Comparison of ENCODE assay signal across 20 cellular contexts in the genomic region with DNA sequence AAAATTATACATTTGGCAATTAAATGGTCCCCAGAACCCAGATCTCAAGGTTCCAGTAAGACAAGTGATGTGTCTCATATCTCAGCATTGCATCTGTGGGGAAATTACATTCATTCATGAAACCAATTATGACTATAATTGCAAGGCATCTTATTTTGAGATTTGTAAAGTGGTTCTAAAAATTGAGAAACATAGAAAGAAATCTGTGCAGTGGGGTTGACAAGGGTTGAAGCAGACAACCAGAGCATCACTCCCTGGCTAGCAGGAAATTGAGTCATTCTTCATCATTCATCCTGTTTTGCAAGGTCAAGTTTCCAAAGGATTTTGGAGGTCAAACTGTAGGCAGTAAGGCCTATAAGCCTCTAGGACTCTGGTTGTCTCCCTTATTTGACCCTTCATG. TPM values are rescaled to one million over a fixed set of nuclear protein-coding genes. Genes with fewer than 3 reads are reported as not detected.
A peak's percentile ranks its signal among the peaks of the same experiment; 100 is the strongest.
DNase-seq lines count a peak whose midpoint lies in the region; ATAC-seq and TF ChIP-seq lines count a peak whose summit lies in the region.
"Had no signal": no experiment of that assay in that cellular context is flagged by ENCODE, and none has a peak within 500 bp of the region (broad histone marks: within the 10 kb centered on the region; RNA-seq: fewer than 3 reads in every experiment).

No MANE protein-coding gene starts in this region.

- H3K36me3 ChIP-seq in mesenchymal stem cell (ENCODE audit: control insufficient read depth in 1 of 2, insufficient read depth in 2 of 2, low read depth in 1 of 2, low read length in 2 of 2) (no peaks in the 10 kb centered on the region), left ventricle myocardium inferior (no peaks in the 10 kb centered on the region)
- H3K36me3 ChIP-seq: heart right ventricle, upper lobe of right lung had no signal

- H3K4me2 ChIP-seq in mesenchymal stem cell (ENCODE audit: low read length, poor library complexity, severe bottlenecking) = no peak overlapping the region
- H3K4me2 ChIP-seq: KMS-11 had no signal

- H2BK120ac ChIP-seq in mesenchymal stem cell (ENCODE audit: low read depth, low read length) = no peak overlapping the region

- H3K9me3 ChIP-seq in mesenchymal stem cell (ENCODE audit: control insufficient read depth, low read length) (no peaks in the 10 kb centered on the region), left ventricle myocardium inferior (replicated peaks) (no peaks in the 10 kb centered on the region)
- H3K9me3 ChIP-seq: heart right ventricle, upper lobe of right lung had no signal

- no peak for ATAC-seq in left cardiac atrium
- ATAC-seq: heart right ventricle, upper lobe of right lung had no signal

- no peak overlapping the region for H3K4me3 ChIP-seq in mesenchymal stem cell (ENCODE audit: insufficient read depth in 1 of 2, low read depth in 1 of 2, low read length in 2 of 2)
- no peak overlapping the region for H3K4me3 ChIP-seq in left ventricle myocardium inferior
- H3K4me3 ChIP-seq: heart right ventricle, skin epidermis, upper lobe of right lung had no signal

- H3K18ac ChIP-seq in mesenchymal stem cell (ENCODE audit: low read depth in 1 of 2, low read length in 2 of 2) = no peak overlapping the region

- H3K4ac ChIP-seq in mesenchymal stem cell (ENCODE audit: low read depth in 1 of 2, low read length in 2 of 2) = no peak overlapping the region

- H3K27ac ChIP-seq in mesenchymal stem cell (ENCODE audit: low read length, poor library complexity, severe bottlenecking) (no peak overlapping the region), left ventricle myocardium inferior (replicated peaks) (no peak overlapping the region)
- H3K27ac ChIP-seq: HL-60, KMS-11, upper lobe of right lung had no signal

- H2BK5ac ChIP-seq in mesenchymal stem cell (ENCODE audit: low read depth, low read length, poor library complexity, severe bottlenecking) = no peak overlapping the region

- H3K27me3 ChIP-seq in mesenchymal stem cell (ENCODE audit: control insufficient read depth in 1 of 2, insufficient read depth in 1 of 2, low read length in 2 of 2) = no peaks in the 10 kb centered on the region
- H3K27me3 ChIP-seq in left ventricle myocardium inferior (ENCODE audit: low read depth) = no peaks in the 10 kb centered on the region
- H3K27me3 ChIP-seq: heart right ventricle, upper lobe of right lung had no signal

- no peak overlapping the region for H2AFZ ChIP-seq in mesenchymal stem cell (ENCODE audit: low read depth, low read length)

- DNase-seq in AG20443 (ENCODE audit: low spot score) (peak; percentile 76), M059J (ENCODE audit: low read depth) (peak; percentile 55), dedifferentiated amniotic fluid mesenchymal stem cell (ENCODE audit: extremely low spot score) (peak; percentile 22), mesenchymal stem cell (peak; percentile 48), left ventricle myocardium inferior (no peak), nucleus accumbens (lab: John Stamatoyannopoulos, UW) (no peak), amniotic stem cell (lab: John Stamatoyannopoulos, UW) (no peak), left cardiac atrium (no peak)
- DNase-seq: activated CD4-positive, alpha-beta T cell treated with anti-CD3 and anti-CD28 coated beads, Interleukin-2, amount 10 ng/mL, durations not matched to agents 7 days and 5 days; activated T-cell treated with anti-CD3 and anti-CD28 coated beads for 4 hours; cerebellar nuclear complex; heart right ventricle; NCI-H1694; NCI-H446 treated with DMSO at 0.1 percent for 48 hours; upper lobe of right lung had no signal

- H2BK12ac ChIP-seq in mesenchymal stem cell (ENCODE audit: low read length in 2 of 2) = no peak overlapping the region

- intact Hi-C loops in left ventricle myocardium inferior (cut with micrococcal nuclease) (no loop called here), left cardiac atrium (cut with DNase I) (no loop called here)

- H2AK5ac ChIP-seq in mesenchymal stem cell (ENCODE audit: low read length, severe bottlenecking) = no peak overlapping the region

- no peak overlapping the region for H2BK15ac ChIP-seq in mesenchymal stem cell (ENCODE audit: low read depth, poor library complexity, severe bottlenecking)

- no peak overlapping the region for H4K8ac ChIP-seq in mesenchymal stem cell (ENCODE audit: low read length)

- peak overlapping the region; percentile 4 for H3K9ac ChIP-seq in mesenchymal stem cell (ENCODE audit: low read length)
- H3K9ac ChIP-seq: KMS-11 had no signal

- H3K23ac ChIP-seq in mesenchymal stem cell (ENCODE audit: low read length in 2 of 2) = no peak overlapping the region

- no peak overlapping the region for H3K14ac ChIP-seq in mesenchymal stem cell (ENCODE audit: low read length in 2 of 2)

- TF ChIP-seq CTCF in left ventricle myocardium inferior (IDR thresholded peaks at IDR 0.05; ENCODE audit: borderline replicate concordance) = no peak

- H3K4me1 ChIP-seq in mesenchymal stem cell (ENCODE audit: control insufficient read depth, insufficient read depth, low read depth, low read length) (no peaks in the 10 kb centered on the region), left ventricle myocardium inferior (no peaks in the 10 kb centered on the region)
- H3K4me1 ChIP-seq: heart right ventricle, upper lobe of right lung had no signal

- no peak overlapping the region for H4K91ac ChIP-seq in mesenchymal stem cell (ENCODE audit: low read length)

- no peaks in the 10 kb centered on the region for H3K79me1 ChIP-seq in mesenchymal stem cell (replicated peaks; ENCODE audit: low read length, poor library complexity, severe bottlenecking)

RNA-seq across cellular contexts. Expression of a gene that starts 25.1 kb away (rescaled TPM):
- total RNA-seq in M059J (2014; rRNA removed; shearing (Covaris generic)) = not detected in 2 replicates
- polyA plus RNA-seq in mesenchymal stem cell (2013, experiment 1 of 2) = not detected
- polyA plus RNA-seq in mesenchymal stem cell (2013, experiment 2 of 2) = not detected
- total RNA-seq in left ventricle myocardium inferior (not detected), left cardiac atrium (not detected)
- total RNA-seq: activated CD4-positive, alpha-beta T cell treated with anti-CD3 and anti-CD28 coated beads, Interleukin-2, amount 10 ng/mL, durations not matched to agents 7 days and 5 days; heart right ventricle; kidney epithelial cell; upper lobe of right lung had no signal
- polyA plus RNA-seq: AG04450, heart right ventricle had no signal

Comparison
In these comparisons a context has a peak if more than half of its experiments do, and no peak if none do; other contexts are left out.
1. DNase-seq: peak in AG20443 (single experiment), M059J (single experiment), dedifferentiated amniotic fluid mesenchymal stem cell (single experiment) and mesenchymal stem cell (single experiment); none in left ventricle myocardium inferior (single experiment), nucleus accumbens (0 of 56), amniotic stem cell (single experiment) and left cardiac atrium (single experiment).